In the genomic region with DNA sequence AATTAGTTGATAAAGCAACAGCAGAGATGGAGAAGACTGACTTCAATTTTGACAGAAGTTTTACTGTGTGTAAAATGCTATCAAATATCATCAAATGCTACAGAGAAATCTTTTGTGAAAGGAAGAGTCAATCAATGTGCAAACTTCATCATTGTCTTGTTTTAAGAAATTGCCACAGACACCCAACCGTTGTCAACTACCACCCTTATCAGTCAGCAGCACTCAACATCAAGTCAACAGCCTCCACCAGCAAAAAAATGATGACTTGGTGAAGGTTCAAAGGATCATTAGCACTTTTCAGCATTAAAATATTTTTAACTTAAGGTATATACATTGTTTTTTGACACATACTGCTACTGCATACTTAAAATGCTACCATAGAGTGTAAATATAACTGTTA, we compare ENCODE assay signal across 29 cellular contexts.
"Had no signal": no experiment of that assay in that cellular context is flagged by ENCODE, and none has a peak within 500 bp of the region (broad histone marks: within the 10 kb centered on the region; RNA-seq: fewer than 3 reads in every experiment).

No MANE protein-coding gene starts in this region.

- H3K4me1 ChIP-seq: ascending aorta, breast epithelium, esophagus muscularis mucosa, foreskin keratinocyte, gastrocnemius medialis, heart left ventricle had no signal

- H3K27ac ChIP-seq: ascending aorta, breast epithelium, cardiac muscle cell, coronary artery, dorsolateral prefrontal cortex, esophagus muscularis mucosa, foreskin keratinocyte, gastrocnemius medialis, heart left ventricle, VCaP had no signal

- ATAC-seq: activated naive CD4-positive, alpha-beta T cell treated with anti-CD3 and anti-CD28 coated beads, Interleukin-2, amount 50 U/mL, for 72 hours; activated T-cell treated with anti-CD3 and anti-CD28 coated beads, Interleukin-2, amount 50 U/mL, for 72 hours; foreskin keratinocyte; gastrocnemius medialis; heart left ventricle; WTC11 had no signal

- DNase-seq: activated CD4-positive, alpha-beta memory T cell treated with anti-CD3 and anti-CD28 coated beads, Interleukin-2, amount 10 ng/mL, durations not matched to agents 7 days and 5 days; activated CD4-positive, alpha-beta T cell treated with anti-CD3 and anti-CD28 coated beads for 1 hour; activated CD4-positive, alpha-beta T cell treated with anti-CD3 and anti-CD28 coated beads for 4 hours; activated CD4-positive, alpha-beta T cell treated with anti-CD3 and anti-CD28 coated beads, Interleukin-2, amount 10 ng/mL, durations not matched to agents 7 days and 5 days; activated CD4-positive, alpha-beta T cell treated with anti-CD3 and anti-CD28 coated beads, Interleukin-2, amount 50 U/mL, for 4 hours; activated CD8-positive, alpha-beta memory T cell treated with anti-CD3 and anti-CD28 coated beads, Interleukin-2, amount 50 U/mL, for 48 hours; activated gamma-delta T cell; activated naive CD4-positive, alpha-beta T cell; activated naive CD4-positive, alpha-beta T cell treated with anti-CD3 and anti-CD28 coated beads, Interleukin-2, amount 10 ng/mL, durations not matched to agents 7 days and 5 days; activated naive CD8-positive, alpha-beta T cell treated with anti-CD3 and anti-CD28 coated beads, Interleukin-2, amount 10 ng/mL, durations not matched to agents 7 days and 5 days; activated T-cell treated with anti-CD3 and anti-CD28 coated beads for 4 hours; activated T-cell treated with anti-CD3 and anti-CD28 coated beads, Interleukin-2, amount 50 U/mL, for 24 hours; activated T-cell treated with anti-CD3 and anti-CD28 coated beads, Interleukin-2, amount 50 U/mL, for 72 hours; dorsolateral prefrontal cortex; effector memory CD4-positive, alpha-beta T cell; endodermal cell; foreskin keratinocyte; gastrocnemius medialis; glutamatergic neuron; heart left ventricle; T-helper 2 cell had no signal

- H3K4me3 ChIP-seq: ascending aorta, breast epithelium, cardiac muscle cell, coronary artery, dorsolateral prefrontal cortex, esophagus muscularis mucosa, gastrocnemius medialis, heart left ventricle had no signal

- H3K36me3 ChIP-seq: ascending aorta, cardiac muscle cell, esophagus muscularis mucosa, gastrocnemius medialis, heart left ventricle had no signal

- H3K9me3 ChIP-seq: ascending aorta, breast epithelium, esophagus muscularis mucosa, gastrocnemius medialis had no signal
